ENCODE assay signal across 1 cellular context in genomic region chr13:74035881-74036280, GRCh38.
TF ChIP-seq lines count a peak whose summit lies in the region.

No MANE protein-coding gene starts in this region.

TF ChIP-seq in H1, 55 proteins besides CTCF, POLR2A, EP300 and RAD21 (continued from another document):
- TF ChIP-seq NANOG (IDR thresholded peaks at IDR 0.05; ENCODE audit: insufficient read depth, low read depth, low read length, poor library complexity, severe bottlenecking) (no peak), CREB1 (IDR thresholded peaks at IDR 0.05) (no peak), SIX5 (IDR thresholded peaks at IDR 0.05; ENCODE audit: low read depth, low read length) (no peak), BRCA1 (IDR thresholded peaks at IDR 0.05; ENCODE audit: low read depth, low read length) (no peak), SP1 (IDR thresholded peaks at IDR 0.05; ENCODE audit: low read depth, low read length) (no peak), TEAD4 (IDR thresholded peaks at IDR 0.05; ENCODE audit: low read depth, low read length) (no peak), RNF2 (IDR thresholded peaks at IDR 0.05; ENCODE audit: borderline replicate concordance, low read depth, low read length, missing control alignments, poor library complexity, severe bottlenecking) (no peak), GTF2F1 (IDR thresholded peaks at IDR 0.05; ENCODE audit: borderline replicate concordance, low read depth, low read length) (no peak), CHD7 (IDR thresholded peaks at IDR 0.05; ENCODE audit: insufficient replicate concordance, low read length) (no peak), BCL11A (IDR thresholded peaks at IDR 0.05; ENCODE audit: low read depth in 2 of 2, low read length in 2 of 2) (no peak), JUND (IDR thresholded peaks at IDR 0.05; ENCODE audit: low read length) (no peak), POU5F1 (IDR thresholded peaks at IDR 0.05; ENCODE audit: low read depth, low read length) (no peak)
